21 cellular contexts compared by ENCODE assay signal in the genomic region with DNA sequence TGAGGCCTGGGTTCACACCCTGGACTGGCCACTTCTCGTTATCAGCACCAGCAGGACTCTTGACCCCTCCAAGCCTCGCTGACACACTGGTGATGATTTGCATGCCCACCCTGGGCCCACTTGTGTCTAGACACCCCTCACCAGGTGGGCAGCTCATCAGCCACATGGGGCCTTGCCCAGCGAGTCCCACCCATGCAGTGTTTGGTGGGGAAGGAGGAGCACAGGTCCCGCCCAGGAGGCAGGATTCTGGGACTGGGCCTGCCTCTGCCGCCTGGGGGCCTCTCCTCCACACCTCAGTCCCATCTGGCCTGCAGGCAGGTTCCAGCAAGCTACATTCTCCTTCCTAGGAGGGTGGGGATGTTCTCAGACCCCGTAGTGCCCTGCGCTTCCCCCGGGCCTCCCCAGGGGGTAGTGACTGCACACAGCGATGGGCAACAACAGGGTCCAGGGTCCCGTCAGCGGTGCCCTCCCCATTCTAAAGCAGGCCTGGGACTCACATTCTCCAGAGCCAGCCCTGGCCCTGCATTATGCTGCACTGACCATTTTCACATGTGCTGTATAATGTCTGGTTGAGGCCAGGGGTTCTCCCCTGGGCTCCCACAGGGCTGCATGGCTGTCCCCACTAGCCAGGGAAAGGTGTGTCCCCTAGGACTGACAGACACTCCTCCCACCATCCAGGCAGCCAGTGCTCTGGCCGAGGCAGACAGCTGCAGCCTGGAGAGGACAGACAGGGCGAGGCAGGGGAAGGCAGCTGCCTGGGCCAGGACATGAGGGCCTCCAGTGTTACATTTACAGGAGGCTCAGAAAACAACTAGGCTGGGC. TPM values are rescaled to one million over a fixed set of nuclear protein-coding genes. Genes with fewer than 3 reads are reported as not detected.
DNase-seq lines count a peak whose midpoint lies in the region; ATAC-seq and TF ChIP-seq lines count a peak whose summit lies in the region.
"Had no signal": no experiment of that assay in that cellular context is flagged by ENCODE, and none has a peak within 500 bp of the region (broad histone marks: within the 10 kb centered on the region; RNA-seq: fewer than 3 reads in every experiment).

No MANE protein-coding gene starts in this region.

- peaks cover 31 to 100% (median 95%) of the 10 kb centered on the region in 10 experiments for H3K4me1 ChIP-seq in BLaER1 treated with 17β-estradiol and CSF1 and Interleukin-3, amounts not matched to agents 10 nM and 100 nM
- H3K4me1 ChIP-seq in osteoblast (ENCODE audit: insufficient read depth, low read length) (no peaks in the 10 kb centered on the region), colonic mucosa (no peaks in the 10 kb centered on the region)

- no peaks in the 10 kb centered on the region for H3K79me2 ChIP-seq in osteoblast (ENCODE audit: insufficient read depth, low read length)

- peak overlapping the region in 2 of 11 experiments; percentile 2 to 24; a peak in 2 of 22 replicates for H3K9ac ChIP-seq in BLaER1 treated with 17β-estradiol and CSF1 and Interleukin-3, amounts not matched to agents 10 nM and 100 nM
- H3K9ac ChIP-seq in colonic mucosa (ENCODE audit: low read depth in 2 of 2, low read length in 2 of 2): no peak overlapping the region
- H3K9ac ChIP-seq: neural progenitor cell had no signal

- no peak overlapping the region for H2AFZ ChIP-seq in osteoblast (ENCODE audit: low read length)
- H2AFZ ChIP-seq: neural progenitor cell had no signal

- intact Hi-C loops in colonic mucosa (cut with DNase I): no loop called here

- peak overlapping the region in 5 of 11 experiments; percentile 18 to 70 (median 46); a peak in 7 of 22 replicates for H3K27ac ChIP-seq in BLaER1 treated with 17β-estradiol and CSF1 and Interleukin-3, amounts not matched to agents 10 nM and 100 nM
- H3K27ac ChIP-seq in osteoblast (ENCODE audit: low read depth, low read length) (no peak overlapping the region), colonic mucosa (no peak overlapping the region)
- H3K27ac ChIP-seq: neural progenitor cell, tibial artery had no signal

- H3K9me3 ChIP-seq in BLaER1 treated with 17β-estradiol and CSF1 and Interleukin-3, amounts not matched to agents 10 nM and 100 nM (replicated peaks in 1 of 11): no peaks in the 10 kb centered on the region
- H3K9me3 ChIP-seq in osteoblast (ENCODE audit: low read depth, low read length) (no peaks in the 10 kb centered on the region), colonic mucosa (no peaks in the 10 kb centered on the region)
- H3K9me3 ChIP-seq: tibial artery had no signal

- H3K4me3 Mint-ChIP-seq in activated T-cell treated with anti-CD3 and anti-CD28 coated beads, Interleukin-2, amount 50 U/mL, for 24 hours: no peak overlapping the region
- H3K4me3 Mint-ChIP-seq: activated naive CD8-positive, alpha-beta T cell treated with anti-CD3 and anti-CD28 coated beads for 36 hours; CD8-positive, alpha-beta memory T cell; stimulated activated naive CD8-positive, alpha-beta T cell treated with anti-CD3 and anti-CD28 coated beads, Interleukin-15, Interleukin-2, amounts not matched to agents 100 ng/mL and 50 ng/mL, for 24 hours had no signal

- no peaks in the 10 kb centered on the region for H3K36me3 Mint-ChIP-seq in activated T-cell treated with anti-CD3 and anti-CD28 coated beads, Interleukin-2, amount 50 U/mL, for 24 hours (ENCODE audit: low read depth)
- H3K36me3 Mint-ChIP-seq: activated naive CD8-positive, alpha-beta T cell treated with anti-CD3 and anti-CD28 coated beads for 36 hours; CD8-positive, alpha-beta memory T cell; neural progenitor cell had no signal

- peak; percentile 9 for DNase-seq in GM03348 (ENCODE audit: low spot score)
- DNase-seq in SHP77 treated with DMSO at 0.1 percent for 48 hours (lab: John Stamatoyannopoulos, UW): peak; percentile 14
- DNase-seq in osteoblast (ENCODE audit: insufficient read length, low spot score, missing footprints): peak; percentile 75
- DNase-seq in activated T-cell treated with anti-CD3 and anti-CD28 coated beads, Interleukin-2, amount 50 U/mL, for 24 hours: no peak
- no peak for DNase-seq in colonic mucosa
- DNase-seq: activated naive CD8-positive, alpha-beta T cell treated with anti-CD3 and anti-CD28 coated beads for 36 hours; DND-41; foreskin melanocyte; NCI-H1694; NCI-H226; SIG-M5; stimulated activated CD4-positive, alpha-beta T cell treated with anti-CD3 and anti-CD28 coated beads, Interleukin-4, amount 100 ng/mL, for 24 hours; T-helper 1 cell; tibial artery had no signal

- H3K27ac Mint-ChIP-seq in activated T-cell treated with anti-CD3 and anti-CD28 coated beads, Interleukin-2, amount 50 U/mL, for 24 hours: no peak overlapping the region
- H3K27ac Mint-ChIP-seq: activated naive CD8-positive, alpha-beta T cell treated with anti-CD3 and anti-CD28 coated beads for 36 hours; neural progenitor cell; stimulated activated naive CD8-positive, alpha-beta T cell treated with anti-CD3 and anti-CD28 coated beads, Interleukin-15, Interleukin-2, amounts not matched to agents 100 ng/mL and 50 ng/mL, for 24 hours had no signal

- no peaks in the 10 kb centered on the region for H3K27me3 Mint-ChIP-seq in activated T-cell treated with anti-CD3 and anti-CD28 coated beads, Interleukin-2, amount 50 U/mL, for 24 hours
- H3K27me3 Mint-ChIP-seq: central memory CD8-positive, alpha-beta T cell; stimulated activated naive CD8-positive, alpha-beta T cell treated with anti-CD3 and anti-CD28 coated beads, Interleukin-15, Interleukin-2, amounts not matched to agents 100 ng/mL and 50 ng/mL, for 24 hours had no signal

- no peaks in the 10 kb centered on the region for H3K36me3 ChIP-seq in BLaER1 treated with 17β-estradiol and CSF1 and Interleukin-3, amounts not matched to agents 10 nM and 100 nM
- no peaks in the 10 kb centered on the region for H3K36me3 ChIP-seq in osteoblast (ENCODE audit: insufficient read depth, low read length)
- no peaks in the 10 kb centered on the region for H3K36me3 ChIP-seq in colonic mucosa
- H3K36me3 ChIP-seq: neural progenitor cell, tibial artery had no signal

- H3K4me3 ChIP-seq in BLaER1 treated with 17β-estradiol and CSF1 and Interleukin-3, amounts not matched to agents 10 nM and 100 nM: no peak overlapping the region
- H3K4me3 ChIP-seq in osteoblast (ENCODE audit: insufficient read depth, low read length): no peak overlapping the region
- H3K4me3 ChIP-seq in colonic mucosa: no peak overlapping the region
- H3K4me3 ChIP-seq: neural progenitor cell, smooth muscle cell, tibial artery had no signal

- TF ChIP-seq CTCF in osteoblast (IDR thresholded peaks at IDR 0.05; ENCODE audit: extremely low read depth, low read depth, low read length) (no peak), colonic mucosa (IDR thresholded peaks at IDR 0.05) (no peak)

- peaks cover 5% of the 10 kb centered on the region for H3K4me1 Mint-ChIP-seq in activated T-cell treated with anti-CD3 and anti-CD28 coated beads, Interleukin-2, amount 50 U/mL, for 24 hours (ENCODE audit: low read depth)

- H3K4me2 ChIP-seq in BLaER1 treated with 17β-estradiol and CSF1 and Interleukin-3, amounts not matched to agents 10 nM and 100 nM: peak overlapping the region; percentile 60 to 87 (median 83); a peak in 20 of 22 replicates
- H3K4me2 ChIP-seq in osteoblast (ENCODE audit: insufficient read depth, low read length): no peak overlapping the region
- H3K4me2 ChIP-seq: neural progenitor cell, smooth muscle cell had no signal

- no peaks in the 10 kb centered on the region for H3K9me3 Mint-ChIP-seq in activated T-cell treated with anti-CD3 and anti-CD28 coated beads, Interleukin-2, amount 50 U/mL, for 24 hours
- H3K9me3 Mint-ChIP-seq: activated naive CD8-positive, alpha-beta T cell treated with anti-CD3 and anti-CD28 coated beads for 36 hours; CD8-positive, alpha-beta memory T cell; central memory CD8-positive, alpha-beta T cell; neural progenitor cell; stimulated activated naive CD8-positive, alpha-beta T cell treated with anti-CD3 and anti-CD28 coated beads, Interleukin-15, Interleukin-2, amounts not matched to agents 100 ng/mL and 50 ng/mL, for 24 hours had no signal

- ATAC-seq in GM18511 (IDR thresholded peaks at IDR 0.05; ENCODE audit: unreplicated experiment): no peak

- peaks cover 0 to 6% (median 0%) of the 10 kb centered on the region in 11 experiments; a peak in 2 of 22 replicates for H4K20me1 ChIP-seq in BLaER1 treated with 17β-estradiol and CSF1 and Interleukin-3, amounts not matched to agents 10 nM and 100 nM
- no peaks in the 10 kb centered on the region for H4K20me1 ChIP-seq in osteoblast (ENCODE audit: insufficient read depth, low read length)

- H3K27me3 ChIP-seq in BLaER1 treated with 17β-estradiol and CSF1 and Interleukin-3, amounts not matched to agents 10 nM and 100 nM: no peaks in the 10 kb centered on the region; a peak in 1 of 22 replicates
- H3K27me3 ChIP-seq in osteoblast (ENCODE audit: insufficient read depth, low read length): no peaks in the 10 kb centered on the region
- H3K27me3 ChIP-seq in colonic mucosa: no peaks in the 10 kb centered on the region
- H3K27me3 ChIP-seq: neural progenitor cell had no signal

RNA-seq across cellular contexts. Expression of gene RASGEF1A, which starts 9.4 kb away (rescaled TPM):
- total RNA-seq in osteoblast (1.1 TPM in 1 of 2 replicates, not detected in the other), colonic mucosa (1 to 10 TPM; 1.0 to 1.9 TPM)

Comparison
In these comparisons a context has a peak if more than half of its experiments do, and no peak if none do; other contexts are left out.
1. DNase-seq: peak in GM03348 (single experiment), SHP77 treated with DMSO at 0.1 percent for 48 hours (single experiment) and osteoblast (single experiment); none in activated T-cell treated with anti-CD3 and anti-CD28 coated beads, Interleukin-2, amount 50 U/mL, for 24 hours (single experiment) and colonic mucosa (single experiment).